Comparison of ENCODE assay signal across 14 cellular contexts in genomic region chr7:158494162-158494586, GRCh38.
DNase-seq lines count a peak whose midpoint lies in the region; FAIRE-seq and TF ChIP-seq lines count a peak whose summit lies in the region.
"Had no signal": no experiment of that assay in that cellular context is flagged by ENCODE, and none has a peak within 500 bp of the region (broad histone marks: within the 10 kb centered on the region; RNA-seq: fewer than 3 reads in every experiment).

No MANE protein-coding gene starts in this region.

- H3K23ac ChIP-seq in H1 (ENCODE audit: insufficient read length), result no peak overlapping the region

- peak overlapping the region; percentile 7 for H2BK120ac ChIP-seq in H1 (replicated peaks; ENCODE audit: low read depth, low read length)

- H3K27me3 ChIP-seq in H1 (replicated peaks in 1 of 4; ENCODE audit: control insufficient read depth in 3 of 4, extremely low read depth in 1 of 4, insufficient read depth in 3 of 4, low read length in 3 of 4), result no peaks in the 10 kb centered on the region

- 0 out of 2 replicates have a peak, but pooled peaks cover 2% of the 10 kb centered on the region for H3K79me1 ChIP-seq in H1 (ENCODE audit: low read depth, low read length)

- no peak overlapping the region for H2AFZ ChIP-seq in H1 (ENCODE audit: low read length)

- no peaks in the 10 kb centered on the region for H3K36me3 ChIP-seq in H1 (ENCODE audit: control insufficient read depth in 2 of 4, insufficient read depth in 4 of 4, low read length in 3 of 4)

- no peaks in the 10 kb centered on the region for H3K9me3 ChIP-seq in H1 (ENCODE audit: insufficient read depth in 2 of 2, low read depth in 1 of 2, low read length in 1 of 2)

- no peak overlapping the region for H3K4me2 ChIP-seq in H1 (ENCODE audit: insufficient read depth in 1 of 2, low read depth in 2 of 2, low read length in 2 of 2)

- no peak overlapping the region for H3K27ac ChIP-seq in H1 (ENCODE audit: low read depth, low read length)
- H3K27ac ChIP-seq: coronary artery, SK-N-MC had no signal

- POLR2A ChIA-PET in H1 (lab: Charles Lee; ENCODE audit: partially characterized antibody), result interaction anchor here (1.7 kb wide), 1 partner anchor 30 kb away, joined by 4 read pairs; no protein-coding TSS in a partner anchor

- DNase-seq in NCI-H526 (lab: John Stamatoyannopoulos, UW) (peak; percentile 6 to 61), NCI-H526 treated with DMSO at 0.1 percent for 48 hours (lab: John Stamatoyannopoulos, UW) (no peak), GM12865 (ENCODE audit: low read depth) (no peak), MV-4-11 (lab: John Stamatoyannopoulos, UW) (peak; percentile 20), H1 (ENCODE audit: low read depth in 1 of 2, low spot score in 2 of 2) (no peak), LoVo (ENCODE audit: low spot score) (no peak), globus pallidus (ENCODE audit: low spot score) (no peak), SIG-M5 treated with dmso at 0.1 percent for 504 hours (lab: John Stamatoyannopoulos, UW; ENCODE audit: unreplicated experiment) (no peak)
- DNase-seq: DMS79 treated with DMSO at 0.1 percent for 48 hours, naive B cell, NCI-H510A, trophoblast cell had no signal

- peaks cover 3% of the 10 kb centered on the region; the same call in 1 of the 2 replicates for H3K23me2 ChIP-seq in H1 (ENCODE audit: low read depth, low read length)

- H2BK12ac ChIP-seq in H1 (ENCODE audit: low read depth, low read length), result peak overlapping the region; percentile 90; the same call in 1 of the 2 replicates

- no peak for FAIRE-seq in H1 (lab: Jason Lieb, UNC)

- 77% methylated on average over 7 of the region's 7 CpGs; no CpG with 5 or more reads in 1 of the 2 experiments for WGBS in H1 (ENCODE audit: extremely low coverage in 1 of 2, insufficient coverage in 1 of 2, insufficient read length in 1 of 2, insufficient replicate concordance in 2 of 2, low coverage in 1 of 2, low lambda C conversion rate in 2 of 2, missing lambda C conversion rate in 1 of 2), 2 experiments

- H3K14ac ChIP-seq in H1 (ENCODE audit: insufficient read length), result no peak overlapping the region

- H3K9ac ChIP-seq in H1 (replicated peaks in 1 of 4; ENCODE audit: extremely low read depth in 1 of 4, low read depth in 3 of 4, low read length in 3 of 4), result no peak overlapping the region; a peak in 1 of 7 replicates

- peak; percentile 24 for TF ChIP-seq CTCF in GM12865 (IDR thresholded peaks at IDR 0.05; ENCODE audit: insufficient read depth, low read depth, low read length, missing control alignments)
- peak; percentile 15 to 52 (median 36); a peak in 3 of 4 replicates for TF ChIP-seq CTCF in H1 (IDR thresholded peaks at IDR 0.05; ENCODE audit: control extremely low read depth in 1 of 3, insufficient read depth in 1 of 3, low read depth in 1 of 3, low read length in 3 of 3)

- H2BK5ac ChIP-seq in H1 (ENCODE audit: low read depth, low read length), result peak overlapping the region; percentile 63; the same call in 1 of the 2 replicates

- no peak for TF ChIP-seq POLR2A in H1 (IDR thresholded peaks at IDR 0.05; ENCODE audit: control extremely low read depth in 1 of 2, low read depth in 2 of 2, low read length in 2 of 2)

- H4K5ac ChIP-seq in H1 (ENCODE audit: insufficient read length, low read depth, low read length), result no peak overlapping the region

- H2BK20ac ChIP-seq in H1 (ENCODE audit: low read length), result peak overlapping the region; percentile 80; the same call in 1 of the 2 replicates

- H3K79me2 ChIP-seq in H1 (ENCODE audit: control insufficient read depth in 1 of 2, insufficient read depth in 2 of 2, low read length in 2 of 2), result no peaks in the 10 kb centered on the region

- H3K56ac ChIP-seq in H1 (replicated peaks; ENCODE audit: insufficient read length, low read depth, low read length), result no peak overlapping the region

- peak overlapping the region; percentile 88; the same call in 1 of the 2 replicates for H2BK15ac ChIP-seq in H1 (ENCODE audit: low read length)

- peaks cover 6 to 23% (median 16%) of the 10 kb centered on the region in 4 experiments for H3K4me1 ChIP-seq in H1 (replicated peaks in 1 of 4; ENCODE audit: control insufficient read depth in 3 of 4, insufficient read depth in 4 of 4, low read length in 3 of 4)

- CTCF ChIA-PET in H1 (lab: Charles Lee; ENCODE audit: partially characterized antibody), result interaction anchor here (0.7 to 1.6 kb wide), 10 partner anchors 10 to 153 kb away, joined by 3 to 4 read pairs (median 3); no protein-coding TSS in a partner anchor

- H4K91ac ChIP-seq in H1 (replicated peaks; ENCODE audit: insufficient read length, low read length), result peak overlapping the region; percentile 81

- no peak overlapping the region for H4K8ac ChIP-seq in H1 (ENCODE audit: extremely low read depth, insufficient read depth, low read length)

- no peak overlapping the region; the same call in 1 of the 2 replicates for H2AK5ac ChIP-seq in H1 (ENCODE audit: low read depth, low read length)

- peak; percentile 38 to 62; a peak in 3 of 4 replicates for TF ChIP-seq RAD21 in H1 (IDR thresholded peaks at IDR 0.05 in 1 of 2, conservative IDR thresholded peaks at IDR 0.05 in 1 of 2; ENCODE audit: low read depth in 2 of 2, low read length in 2 of 2)

- no peaks in the 10 kb centered on the region for H4K20me1 ChIP-seq in H1 (replicated peaks in 1 of 2; ENCODE audit: control insufficient read depth in 1 of 2, insufficient read depth in 2 of 2, low read length in 2 of 2)

- H3K4ac ChIP-seq in H1 (replicated peaks; ENCODE audit: insufficient read length, low read depth, low read length), result peak overlapping the region; percentile 12

- H3K18ac ChIP-seq in H1 (ENCODE audit: extremely low read depth, low read length), result peak overlapping the region; percentile 62

- no peak for TF ChIP-seq EP300 in H1 (IDR thresholded peaks at IDR 0.05; ENCODE audit: borderline replicate concordance in 1 of 2, low read depth in 2 of 2, low read length in 2 of 2)

- H3K4me3 ChIP-seq in GM12865 (ENCODE audit: low read depth, low read length), result no peak overlapping the region
- no peak overlapping the region for H3K4me3 ChIP-seq in H1 (ENCODE audit: extremely low read depth in 1 of 4, insufficient read depth in 2 of 4, low read depth in 3 of 4, low read length in 4 of 4)
- H3K4me3 ChIP-seq: coronary artery, SK-N-MC had no signal

TF ChIP-seq in H1, 55 proteins besides CTCF, POLR2A, EP300 and RAD21 (continues in another document):
- no peak for TF ChIP-seq FOSL1 (IDR thresholded peaks at IDR 0.05; ENCODE audit: insufficient read depth, low read depth, low read length)

Comparison
In these comparisons a context has a peak if more than half of its experiments do, and no peak if none do; other contexts are left out.
1. DNase-seq: peak in NCI-H526 (2 of 2) and MV-4-11 (single experiment); none in NCI-H526 treated with DMSO at 0.1 percent for 48 hours (single experiment), GM12865 (single experiment), H1 (0 of 2), LoVo (single experiment), globus pallidus (single experiment) and SIG-M5 treated with dmso at 0.1 percent for 504 hours (single experiment).